ENCODE assay signal across 11 cellular contexts in the genomic region with DNA sequence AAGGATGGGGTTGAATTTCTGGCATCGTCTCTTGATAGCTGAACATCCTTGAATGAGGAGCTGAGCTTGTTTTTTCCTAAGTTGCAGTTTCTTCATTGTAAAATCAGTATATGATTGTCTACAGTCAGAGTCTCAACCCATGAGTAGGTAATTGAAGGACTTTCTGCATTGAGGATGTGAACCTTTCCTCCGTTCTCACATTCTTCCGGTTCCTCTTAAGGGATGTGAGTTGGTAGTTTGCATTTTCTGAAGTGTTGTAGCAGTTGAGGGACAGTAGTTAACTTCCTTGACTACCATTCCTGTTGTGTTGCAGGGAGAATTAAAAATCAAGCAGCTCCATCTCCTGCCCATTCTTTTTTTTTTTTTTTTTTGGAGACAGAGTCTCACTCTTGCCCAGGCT. TPM values are rescaled to one million over a fixed set of nuclear protein-coding genes. Genes with fewer than 3 reads are reported as not detected.
DNase-seq lines count a peak whose midpoint lies in the region; ATAC-seq and TF ChIP-seq lines count a peak whose summit lies in the region.
"Had no signal": no experiment of that assay in that cellular context is flagged by ENCODE, and none has a peak within 500 bp of the region (broad histone marks: within the 10 kb centered on the region; RNA-seq: fewer than 3 reads in every experiment).

No MANE protein-coding gene starts in this region.

- H3K27me3 ChIP-seq in right atrium auricular region (no peaks in the 10 kb centered on the region), Panc1 (ENCODE audit: control insufficient read depth, insufficient read depth, low read length) (no peaks in the 10 kb centered on the region), lower lobe of right lung (ENCODE audit: low read depth) (no peaks in the 10 kb centered on the region)

- ATAC-seq in Right ventricle myocardium superior (ENCODE audit: poor library complexity) = no peak
- no peak for ATAC-seq in Panc1
- no peak for ATAC-seq in lower lobe of right lung
- ATAC-seq in HG02623 (IDR thresholded peaks at IDR 0.05; ENCODE audit: unreplicated experiment) = no peak
- ATAC-seq in activated CD4-positive, CD25-positive, alpha-beta regulatory T cell treated with anti-CD3 and anti-CD28 coated beads, Interleukin-2, amount 50 U/mL, for 24 hours = no peak

- no TSS peak for BruUV-seq in Panc1 (replicated peaks; lab: Mats Ljungman, UMichigan)

- H3K27ac ChIP-seq in right atrium auricular region (peak overlapping the region; percentile 59 to 71), Panc1 (ENCODE audit: low read length) (peak overlapping the region; percentile 86), lower lobe of right lung (peak overlapping the region; percentile 84)

- DNase-seq in right atrium auricular region (ENCODE audit: low spot score) (no peak), Right ventricle myocardium superior (no peak), Panc1 (ENCODE audit: low read depth, low spot score) (no peak), lower lobe of right lung (no peak), GOT3 (lab: John Stamatoyannopoulos, UW) (no peak)
- no peak for DNase-seq in activated CD4-positive, CD25-positive, alpha-beta regulatory T cell (lab: John Stamatoyannopoulos, UW)
- DNase-seq: activated CD4-positive, alpha-beta T cell treated with anti-CD3 and anti-CD28 coated beads, Interleukin-2, amount 50 U/mL, for 48 hours; amniotic stem cell; stimulated activated CD4-positive, alpha-beta T cell treated with anti-CD3 and anti-CD28 coated beads, Interleukin-15, amount 100 ng/mL, for 24 hours had no signal

- POLR2A ChIA-PET in Panc1 (lab: Charles Lee) = interaction anchor here (0.5 to 0.7 kb wide), 3 partner anchors 15 to 24 kb away, joined by 3 read pairs; no protein-coding TSS in a partner anchor

- H3K36me3 ChIP-seq in right atrium auricular region (peaks cover 10% of the 10 kb centered on the region), Panc1 (ENCODE audit: control insufficient read depth, insufficient read depth, low read length) (no peaks in the 10 kb centered on the region), lower lobe of right lung (peaks cover 30% of the 10 kb centered on the region)

- TF ChIP-seq CTCF in right atrium auricular region (IDR thresholded peaks at IDR 0.05) = no peak
- TF ChIP-seq CTCF in Panc1 (IDR thresholded peaks at IDR 0.05) = no peak
- TF ChIP-seq CTCF in lower lobe of right lung (IDR thresholded peaks at IDR 0.05) = no peak

- H3K4me3 ChIP-seq in right atrium auricular region (no peak overlapping the region), Panc1 (ENCODE audit: low read depth in 2 of 2, low read length in 2 of 2) (no peak overlapping the region), lower lobe of right lung (no peak overlapping the region)

- H3K4me1 ChIP-seq in right atrium auricular region (peaks cover 0 to 98% of the 10 kb centered on the region in 2 donors), Panc1 (ENCODE audit: control insufficient read depth, insufficient read depth, low read length) (peaks cover 52% of the 10 kb centered on the region), lower lobe of right lung (peaks cover 94% of the 10 kb centered on the region)

- CTCF ChIA-PET in Panc1 (lab: Charles Lee) = interaction anchor here (0.6 kb wide), 2 partner anchors 17 to 43 kb away, joined by 4 to 5 read pairs; no protein-coding TSS in a partner anchor

- H3K9me3 ChIP-seq in right atrium auricular region (no peaks in the 10 kb centered on the region), Panc1 (ENCODE audit: control insufficient read depth, insufficient read depth, low read depth, low read length) (no peaks in the 10 kb centered on the region), lower lobe of right lung (no peaks in the 10 kb centered on the region)

- in situ Hi-C loops in Panc1 (cut with HindIII; ENCODE audit: low pct_unique_long_range_greater_than_20kb, low sequenced_read_pairs) = no loop called here

- intact Hi-C loops in Right ventricle myocardium superior (cut with DNase I) (no loop called here), Panc1 (cut with micrococcal nuclease; ENCODE audit: unreplicated experiment) (no loop called here), lower lobe of right lung (cut with DNase I) (no loop called here)

RNA-seq across cellular contexts. Expression of a gene that starts 19.1 kb away (rescaled TPM):
- total RNA-seq in right atrium auricular region (10 to 100 TPM; 57.3 to 58.7 TPM), Right ventricle myocardium superior (128 TPM), Panc1 (2021; ENCODE audit: unreplicated experiment) (75.2 TPM), lower lobe of right lung (68.1 TPM)
- polyA plus RNA-seq in Panc1 (2012; ENCODE audit: insufficient read length) = 94.6 TPM

RNA-seq across cellular contexts. Expression of a gene that starts 54.9 kb away (rescaled TPM):
- total RNA-seq in right atrium auricular region (10 to 100 TPM; 18.2 to 25.4 TPM), Right ventricle myocardium superior (16.3 TPM), Panc1 (2021; ENCODE audit: unreplicated experiment) (41.0 TPM), lower lobe of right lung (14.2 TPM)
- 45.7 TPM for polyA plus RNA-seq in Panc1 (2012; ENCODE audit: insufficient read length)

RNA-seq across cellular contexts. Expression of a gene that starts 55.1 kb away (rescaled TPM):
- 10 to 100 TPM; 35.1 to 38.0 TPM for total RNA-seq in right atrium auricular region
- 33.6 TPM for total RNA-seq in Right ventricle myocardium superior
- 101 TPM for total RNA-seq in Panc1 (2021; ENCODE audit: unreplicated experiment)
- 156 TPM for polyA plus RNA-seq in Panc1 (2012; ENCODE audit: insufficient read length)
- total RNA-seq in lower lobe of right lung = 54.9 TPM
